18 cellular contexts compared by ENCODE assay signal in genomic region chr9:127278372-127278771, GRCh38. TPM values are rescaled to one million over a fixed set of nuclear protein-coding genes. Genes with fewer than 3 reads are reported as not detected.
DNase-seq lines count a peak whose midpoint lies in the region; ATAC-seq and TF ChIP-seq lines count a peak whose summit lies in the region.
"Had no signal": no experiment of that assay in that cellular context is flagged by ENCODE, and none has a peak within 500 bp of the region (broad histone marks: within the 10 kb centered on the region; RNA-seq: fewer than 3 reads in every experiment).

No MANE protein-coding gene starts in this region.

- peak; percentile 32 for ATAC-seq in stimulated activated naive CD8-positive, alpha-beta T cell treated with anti-CD3 and anti-CD28 coated beads, Interleukin-15, Interleukin-2, amounts not matched to agents 100 U/mL and 50 U/mL, for 24 hours
- ATAC-seq in stimulated activated naive CD8-positive, alpha-beta T cell treated with anti-CD3 and anti-CD28 coated beads, Interleukin-15, amount 100 ng/mL, for 72 hours, result no peak
- ATAC-seq in activated T-helper 17 cell treated with anti-CD3 and anti-CD28 coated beads, Interleukin-2, amount 50 U/mL, for 72 hours (replicated peaks), result peak; percentile 56
- peak; percentile 80 for ATAC-seq in foreskin keratinocyte
- ATAC-seq in GM19035 (IDR thresholded peaks at IDR 0.05; ENCODE audit: unreplicated experiment), result no peak

- no peaks in the 10 kb centered on the region for H3K36me3 Mint-ChIP-seq in activated T-helper 17 cell treated with anti-CD3 and anti-CD28 coated beads, Interleukin-2, amount 50 U/mL, for 72 hours (ENCODE audit: low read depth)

- TF ChIP-seq CTCF in foreskin keratinocyte (conservative IDR thresholded peaks at IDR 0.05), result no peak

- peaks cover 12% of the 10 kb centered on the region for H3K4me1 ChIP-seq in foreskin keratinocyte

- no peaks in the 10 kb centered on the region for H3K9me3 Mint-ChIP-seq in stimulated activated naive CD8-positive, alpha-beta T cell treated with anti-CD3 and anti-CD28 coated beads, Interleukin-15, amount 100 ng/mL, for 72 hours
- no peaks in the 10 kb centered on the region for H3K9me3 Mint-ChIP-seq in activated T-helper 17 cell treated with anti-CD3 and anti-CD28 coated beads, Interleukin-2, amount 50 U/mL, for 72 hours
- H3K9me3 Mint-ChIP-seq: CD4-positive, alpha-beta T cell had no signal

- peak overlapping the region in 1 of 2 donors; percentile 5 for H3K27ac Mint-ChIP-seq in stimulated activated naive CD8-positive, alpha-beta T cell treated with anti-CD3 and anti-CD28 coated beads, Interleukin-15, amount 100 ng/mL, for 72 hours
- H3K27ac Mint-ChIP-seq in activated T-helper 17 cell treated with anti-CD3 and anti-CD28 coated beads, Interleukin-2, amount 50 U/mL, for 72 hours, result no peak overlapping the region
- H3K27ac Mint-ChIP-seq: CD4-positive, alpha-beta T cell had no signal

- DNase-seq in stimulated activated naive CD8-positive, alpha-beta T cell treated with anti-CD3 and anti-CD28 coated beads, Interleukin-15, Interleukin-2, amounts not matched to agents 100 U/mL and 50 U/mL, for 24 hours, result no peak
- DNase-seq in stimulated activated naive CD8-positive, alpha-beta T cell treated with anti-CD3 and anti-CD28 coated beads, Interleukin-15, amount 100 ng/mL, for 72 hours, result no peak
- DNase-seq in foreskin keratinocyte, result peak; percentile 71 to 84
- no peak for DNase-seq in activated effector memory CD4-positive, alpha-beta T cell treated with Interleukin-2 at 50 U/mL for 16 hours
- DNase-seq in stimulated activated CD4-positive, alpha-beta T cell treated with anti-CD3 and anti-CD28 coated beads, Interleukin-15, amount 100 ng/mL, for 24 hours, result no peak
- DNase-seq: ACHN; Calu3; CD4-positive, alpha-beta T cell; DND-41; GF-D8; H7; MM.1S; NCI-H1105; NCI-H187; Right ventricle myocardium superior had no signal

- no peak overlapping the region for H3K4me3 Mint-ChIP-seq in stimulated activated naive CD8-positive, alpha-beta T cell treated with anti-CD3 and anti-CD28 coated beads, Interleukin-15, amount 100 ng/mL, for 72 hours
- no peak overlapping the region for H3K4me3 Mint-ChIP-seq in activated T-helper 17 cell treated with anti-CD3 and anti-CD28 coated beads, Interleukin-2, amount 50 U/mL, for 72 hours
- H3K4me3 Mint-ChIP-seq: CD4-positive, alpha-beta T cell had no signal

- peaks cover 14% of the 10 kb centered on the region for H3K4me1 Mint-ChIP-seq in stimulated activated naive CD8-positive, alpha-beta T cell treated with anti-CD3 and anti-CD28 coated beads, Interleukin-15, amount 100 ng/mL, for 72 hours
- no peaks in the 10 kb centered on the region for H3K4me1 Mint-ChIP-seq in activated T-helper 17 cell treated with anti-CD3 and anti-CD28 coated beads, Interleukin-2, amount 50 U/mL, for 72 hours

- H3K27me3 Mint-ChIP-seq in stimulated activated naive CD8-positive, alpha-beta T cell treated with anti-CD3 and anti-CD28 coated beads, Interleukin-15, amount 100 ng/mL, for 72 hours, result peaks cover 47% of the 10 kb centered on the region
- H3K27me3 Mint-ChIP-seq in activated T-helper 17 cell treated with anti-CD3 and anti-CD28 coated beads, Interleukin-2, amount 50 U/mL, for 72 hours, result peaks cover 10% of the 10 kb centered on the region

- H3K27me3 ChIP-seq in foreskin keratinocyte, result no peaks in the 10 kb centered on the region

- H3K27ac ChIP-seq in foreskin keratinocyte, result no peak overlapping the region
- H3K27ac ChIP-seq: KMS-11 had no signal

RNA-seq across cellular contexts. Expression of gene GARNL3, which starts 13.8 kb away (rescaled TPM):
- 1 to 10 TPM; 2.8 to 5.1 TPM for total RNA-seq in activated T-helper 17 cell treated with anti-CD3 and anti-CD28 coated beads, Interleukin-2, amount 50 U/mL, for 72 hours
- 3.0 and 3.2 TPM in 2 replicates for total RNA-seq in foreskin keratinocyte
- polyA plus RNA-seq in foreskin keratinocyte, result 0.54 and 0.60 TPM in 2 replicates

Comparison
In these comparisons a context has a peak if more than half of its experiments do, and no peak if none do; other contexts are left out.
1. ATAC-seq: peak in stimulated activated naive CD8-positive, alpha-beta T cell treated with anti-CD3 and anti-CD28 coated beads, Interleukin-15, Interleukin-2, amounts not matched to agents 100 U/mL and 50 U/mL, for 24 hours (single experiment), activated T-helper 17 cell treated with anti-CD3 and anti-CD28 coated beads, Interleukin-2, amount 50 U/mL, for 72 hours (single experiment) and foreskin keratinocyte (single experiment); none in stimulated activated naive CD8-positive, alpha-beta T cell treated with anti-CD3 and anti-CD28 coated beads, Interleukin-15, amount 100 ng/mL, for 72 hours (single experiment) and GM19035 (single experiment).
2. DNase-seq: peak in foreskin keratinocyte (2 of 2); none in stimulated activated naive CD8-positive, alpha-beta T cell treated with anti-CD3 and anti-CD28 coated beads, Interleukin-15, Interleukin-2, amounts not matched to agents 100 U/mL and 50 U/mL, for 24 hours (single experiment), stimulated activated naive CD8-positive, alpha-beta T cell treated with anti-CD3 and anti-CD28 coated beads, Interleukin-15, amount 100 ng/mL, for 72 hours (0 of 2), activated effector memory CD4-positive, alpha-beta T cell treated with Interleukin-2 at 50 U/mL for 16 hours (single experiment) and stimulated activated CD4-positive, alpha-beta T cell treated with anti-CD3 and anti-CD28 coated beads, Interleukin-15, amount 100 ng/mL, for 24 hours (single experiment).